In genomic region chr9:109795613-109796012, GRCh38 we compare ENCODE assay signal across 19 cellular contexts. TPM values are rescaled to one million over a fixed set of nuclear protein-coding genes. Genes with fewer than 3 reads are reported as not detected.
A peak's percentile ranks its signal among the peaks of the same experiment; 100 is the strongest.
DNase-seq lines count a peak whose midpoint lies in the region; ATAC-seq, FAIRE-seq and TF ChIP-seq lines count a peak whose summit lies in the region.
"Had no signal": no experiment of that assay in that cellular context is flagged by ENCODE, and none has a peak within 500 bp of the region (broad histone marks: within the 10 kb centered on the region; RNA-seq: fewer than 3 reads in every experiment).

No MANE protein-coding gene starts in this region.

- peaks cover 14 to 79% (median 53%) of the 10 kb centered on the region in 4 donors for H3K4me1 ChIP-seq in liver (ENCODE audit: control insufficient read depth in 4 of 4, insufficient read depth in 4 of 4, low read length in 3 of 4)
- H3K4me1 ChIP-seq in HepG2 (ENCODE audit: insufficient read depth, low read length): peaks cover 14% of the 10 kb centered on the region
- peaks cover 10% of the 10 kb centered on the region for H3K4me1 ChIP-seq in right cardiac atrium (ENCODE audit: control insufficient read depth, insufficient read depth, low read length)
- H3K4me1 ChIP-seq in aorta (ENCODE audit: control insufficient read depth in 1 of 2, insufficient read depth in 2 of 2, low read length in 2 of 2): peaks cover 23 to 27% of the 10 kb centered on the region in 2 donors
- no peaks in the 10 kb centered on the region for H3K4me1 ChIP-seq in effector memory CD4-positive, alpha-beta T cell (ENCODE audit: control insufficient read depth, insufficient read depth, low read length, poor library complexity, severe bottlenecking)
- H3K4me1 ChIP-seq in Karpas-422 (ENCODE audit: low read length): no peaks in the 10 kb centered on the region
- H3K4me1 ChIP-seq: BE2C had no signal

- peaks cover 6% of the 10 kb centered on the region for H3K36me3 Mint-ChIP-seq in nephron progenitor cell (ENCODE audit: low read depth)
- H3K36me3 Mint-ChIP-seq: CD4-positive, alpha-beta memory T cell had no signal

- H3K79me2 ChIP-seq in HepG2 (ENCODE audit: insufficient read depth, low read length): no peaks in the 10 kb centered on the region
- H3K79me2 ChIP-seq in Karpas-422 (ENCODE audit: low read length): no peaks in the 10 kb centered on the region

- no peaks in the 10 kb centered on the region for H3K9me2 ChIP-seq in Karpas-422 (replicated peaks; ENCODE audit: insufficient read depth, low read length)

- peak in 1 of 2 donors; percentile 49 for TF ChIP-seq RAD21 in liver (IDR thresholded peaks at IDR 0.05)
- TF ChIP-seq RAD21 in HepG2 (CRISPR knock-in tag; IDR thresholded peaks at IDR 0.05): no peak

- H3K4me1 Mint-ChIP-seq in nephron progenitor cell: peaks cover 49% of the 10 kb centered on the region
- H3K4me1 Mint-ChIP-seq: CD4-positive, alpha-beta memory T cell had no signal

- H2AFZ ChIP-seq in HepG2 (ENCODE audit: low read length): no peak overlapping the region
- no peak overlapping the region for H2AFZ ChIP-seq in Karpas-422 (ENCODE audit: low read length)
- H2AFZ ChIP-seq: GM23248 had no signal

- peak overlapping the region in 1 of 2 donors; percentile 34 for H3K9ac ChIP-seq in liver (ENCODE audit: low read depth in 1 of 2, low read length in 2 of 2)
- no peak overlapping the region for H3K9ac ChIP-seq in HepG2 (ENCODE audit: insufficient read depth, low read depth, low read length)
- H3K9ac ChIP-seq in Karpas-422 (ENCODE audit: low read length): no peak overlapping the region
- H3K9ac ChIP-seq: GM23248 had no signal

- H3K27me3 Mint-ChIP-seq in nephron progenitor cell (ENCODE audit: low read depth, poor library complexity): peaks cover 5% of the 10 kb centered on the region

- no peak for DNase-seq in HepG2 (ENCODE audit: low spot score)
- no peak for DNase-seq in right cardiac atrium
- no peak for DNase-seq in nephron progenitor cell
- no peak for DNase-seq in aorta
- DNase-seq in effector memory CD4-positive, alpha-beta T cell: no peak
- DNase-seq in Karpas-422: no peak
- DNase-seq: BE2C; CD4-positive, alpha-beta memory T cell; DMS79; GM23248 had no signal

- no peak for TF ChIP-seq POLR2A in HepG2 (IDR thresholded peaks at IDR 0.05; ENCODE audit: insufficient read depth in 1 of 2, low read depth in 2 of 2, low read length in 2 of 2)

- H3K4me3 Mint-ChIP-seq in nephron progenitor cell: no peak overlapping the region
- H3K4me3 Mint-ChIP-seq: CD4-positive, alpha-beta memory T cell had no signal

- 46% methylated on average over 3 of the region's 3 CpGs for WGBS in liver
- 50% methylated on average over 3 of the region's 3 CpGs for WGBS in HepG2 (ENCODE audit: low lambda C conversion rate)
- WGBS in right cardiac atrium: 75% methylated on average over 3 of the region's 3 CpGs
- 67 to 70% methylated on average over 3 of the region's 3 CpGs for WGBS in aorta, 2 donors

- intact Hi-C loops in HepG2 (cut with micrococcal nuclease; ENCODE audit: unreplicated experiment) (no loop called here), right cardiac atrium (cut with DNase I) (no loop called here), aorta (cut with DNase I) (loop anchor here in 1 of 2 donors (5.0 kb wide), 1 partner anchor 88 kb away; no protein-coding TSS in a partner anchor)

- CTCF ChIA-PET in HepG2 (lab: Yijun Ruan, JAX; ENCODE audit: low intra/inter-chr PET ratio, low total read pairs): no interaction called here

- H3K9me3 Mint-ChIP-seq in nephron progenitor cell: no peaks in the 10 kb centered on the region

- peak overlapping the region; percentile 77 to 91 for H3K27ac ChIP-seq in liver (ENCODE audit: low read depth in 1 of 2, low read length in 2 of 2)
- no peak overlapping the region for H3K27ac ChIP-seq in HepG2 (ENCODE audit: extremely low read length, insufficient read depth, low read length)
- peak overlapping the region; percentile 66 for H3K27ac ChIP-seq in right cardiac atrium (ENCODE audit: low read length)
- H3K27ac ChIP-seq in aorta (ENCODE audit: low read depth in 1 of 2, low read length in 2 of 2): peak overlapping the region; percentile 22 to 88
- H3K27ac ChIP-seq in effector memory CD4-positive, alpha-beta T cell (ENCODE audit: insufficient read depth, low read length, poor library complexity, severe bottlenecking): no peak overlapping the region
- H3K27ac ChIP-seq in Karpas-422 (ENCODE audit: low read length): no peak overlapping the region
- H3K27ac ChIP-seq: A549, C4-2B had no signal

- H3K4me3 ChIP-seq in liver (ENCODE audit: low read depth in 1 of 3, low read length in 3 of 3): no peak overlapping the region
- no peak overlapping the region for H3K4me3 ChIP-seq in HepG2 (replicated peaks in 1 of 3; ENCODE audit: insufficient read depth in 1 of 3, low read depth in 2 of 3, low read length in 3 of 3)
- H3K4me3 ChIP-seq in right cardiac atrium (ENCODE audit: low read length): no peak overlapping the region
- no peak overlapping the region for H3K4me3 ChIP-seq in aorta (ENCODE audit: low read length in 2 of 2)
- no peak overlapping the region for H3K4me3 ChIP-seq in effector memory CD4-positive, alpha-beta T cell (ENCODE audit: insufficient read depth, low read depth, low read length, poor library complexity, severe bottlenecking)
- H3K4me3 ChIP-seq in Karpas-422 (ENCODE audit: low read length): no peak overlapping the region
- H3K4me3 ChIP-seq: A549, GM12878, GM23248 had no signal

- in situ Hi-C loops in HepG2 (cut with HindIII; ENCODE audit: extremely low pct_ligation_motif_present, low pct_unique_long_range_greater_than_20kb): no loop called here

- no TSS peak for BruUV-seq in HepG2 (replicated peaks; lab: Mats Ljungman, UMichigan)

- POLR2A ChIA-PET in HepG2 (lab: Yijun Ruan, JAX): no interaction called here

- ATAC-seq in HepG2 (no peak), right cardiac atrium (no peak), aorta (ENCODE audit: low FRiP score) (no peak), HG03442 (IDR thresholded peaks at IDR 0.05; ENCODE audit: unreplicated experiment) (no peak)
- ATAC-seq: A549, GM12878, HCT116 had no signal

- H3K4me2 ChIP-seq in HepG2 (ENCODE audit: low read depth, low read length): no peak overlapping the region
- no peak overlapping the region for H3K4me2 ChIP-seq in Karpas-422 (ENCODE audit: low read depth, low read length, poor library complexity, severe bottlenecking)
- H3K4me2 ChIP-seq: A549 had no signal

- H3K36me3 ChIP-seq in liver (ENCODE audit: control insufficient read depth in 4 of 4, insufficient read depth in 3 of 4, low read depth in 1 of 4, low read length in 3 of 4): no peaks in the 10 kb centered on the region
- H3K36me3 ChIP-seq in HepG2 (replicated peaks in 1 of 2; ENCODE audit: control insufficient read depth in 1 of 2, insufficient read depth in 2 of 2, low read length in 2 of 2): no peaks in the 10 kb centered on the region
- H3K36me3 ChIP-seq in aorta (ENCODE audit: control insufficient read depth in 1 of 2, insufficient read depth in 2 of 2, low read length in 1 of 2): peaks cover 0 to 1% of the 10 kb centered on the region in 2 donors
- no peaks in the 10 kb centered on the region for H3K36me3 ChIP-seq in effector memory CD4-positive, alpha-beta T cell (ENCODE audit: control insufficient read depth, insufficient read depth, low read length)
- H3K36me3 ChIP-seq in Karpas-422 (ENCODE audit: insufficient read depth, low read length): no peaks in the 10 kb centered on the region
- H3K36me3 ChIP-seq: BE2C had no signal

- H3K9me3 ChIP-seq in liver (ENCODE audit: control insufficient read depth in 4 of 4, low read length in 3 of 4): no peaks in the 10 kb centered on the region
- H3K9me3 ChIP-seq in HepG2 (ENCODE audit: low read length): no peaks in the 10 kb centered on the region
- H3K9me3 ChIP-seq in right cardiac atrium (ENCODE audit: control insufficient read depth, low read length): no peaks in the 10 kb centered on the region
- no peaks in the 10 kb centered on the region for H3K9me3 ChIP-seq in aorta (ENCODE audit: control insufficient read depth, low read length)
- H3K9me3 ChIP-seq in effector memory CD4-positive, alpha-beta T cell (ENCODE audit: control insufficient read depth, low read length): no peaks in the 10 kb centered on the region
- H3K9me3 ChIP-seq in Karpas-422 (ENCODE audit: low read length): no peaks in the 10 kb centered on the region
- H3K9me3 ChIP-seq: A549, BE2C had no signal

- no peak for FAIRE-seq in HepG2 (lab: Jason Lieb, UNC)
- FAIRE-seq: A549, GM12878, GM18507, H54 had no signal

- peak overlapping the region; percentile 8 for H3K27ac Mint-ChIP-seq in nephron progenitor cell
- H3K27ac Mint-ChIP-seq: CD4-positive, alpha-beta memory T cell had no signal

- no peaks in the 10 kb centered on the region for H3K27me3 ChIP-seq in liver (ENCODE audit: control insufficient read depth in 4 of 4, insufficient read depth in 4 of 4, low read length in 3 of 4)
- no peaks in the 10 kb centered on the region for H3K27me3 ChIP-seq in HepG2 (ENCODE audit: control insufficient read depth in 1 of 2, insufficient read depth in 2 of 2, low read length in 2 of 2)
- no peaks in the 10 kb centered on the region for H3K27me3 ChIP-seq in right cardiac atrium (ENCODE audit: control insufficient read depth, insufficient read depth)
- H3K27me3 ChIP-seq in aorta (ENCODE audit: control insufficient read depth in 1 of 2, insufficient read depth in 2 of 2, low read length in 1 of 2): no peaks in the 10 kb centered on the region
- H3K27me3 ChIP-seq in effector memory CD4-positive, alpha-beta T cell (replicated peaks; ENCODE audit: control insufficient read depth, insufficient read depth, low read length, poor library complexity, severe bottlenecking): no peaks in the 10 kb centered on the region
- H3K27me3 ChIP-seq in Karpas-422 (ENCODE audit: low read length): no peaks in the 10 kb centered on the region
- H3K27me3 ChIP-seq: BE2C had no signal

- TF ChIP-seq EP300 in HepG2 (IDR thresholded peaks at IDR 0.05; ENCODE audit: low read depth in 2 of 2, low read length in 2 of 2): no peak
- TF ChIP-seq EP300 in HepG2 (CRISPR knock-in tag; IDR thresholded peaks at IDR 0.05; ENCODE audit: borderline replicate concordance): no peak

- no peaks in the 10 kb centered on the region for H4K20me1 ChIP-seq in HepG2 (ENCODE audit: insufficient read depth, low read length)
- no peaks in the 10 kb centered on the region for H4K20me1 ChIP-seq in Karpas-422 (ENCODE audit: insufficient read depth, low read depth, low read length)

- TF ChIP-seq CTCF in liver (IDR thresholded peaks at IDR 0.05; ENCODE audit: low read depth, low read length, missing input control) (no peak), HepG2 (CRISPR knock-in tag; IDR thresholded peaks at IDR 0.05) (no peak), nephron progenitor cell (IDR thresholded peaks at IDR 0.05) (no peak)

RNA-seq across cellular contexts. Expression of gene PALM2AKAP2, which starts 15.6 kb away (rescaled TPM):
- 10 to 100 TPM in 1 of 2 donors, 1 to 10 TPM in 1; 4.6 to 47.9 TPM for total RNA-seq in liver
- polyA plus RNA-seq in liver: 1 to 10 TPM; 5.3 to 7.1 TPM
- 1.5 and 1.8 TPM in 2 replicates for total RNA-seq in HepG2 (2016; rRNA removed; fragmentation: Illumina TruSeq; extraction: Trizol)
- total RNA-seq in HepG2 (2016; cell fraction: cytosol; rRNA removed; fragmentation: Illumina TruSeq; extraction: Trizol; ENCODE audit: low read depth): 0.18 TPM in 1 of 2 replicates, not detected in the other
- total RNA-seq in HepG2 (2016; cell fraction: insoluble cytoplasmic fraction; rRNA removed; fragmentation: Illumina TruSeq; extraction: Trizol): 1.1 and 1.7 TPM in 2 replicates
- total RNA-seq in HepG2 (2016; cell fraction: membrane; rRNA removed; fragmentation: Illumina TruSeq; extraction: Trizol): 0.56 and 1.2 TPM in 2 replicates
- 0.34 and 0.87 TPM in 2 replicates for total RNA-seq in HepG2 (2016; cell fraction: nucleus; rRNA removed; fragmentation: Illumina TruSeq; extraction: Trizol)
- polyA plus RNA-seq in HepG2 (2011; rRNA removed): 0.14 and 0.25 TPM in 2 replicates
- polyA plus RNA-seq in HepG2 (2011; cell fraction: cytosol; rRNA removed): 0.11 and 0.24 TPM in 2 replicates
- 0.16 and 0.31 TPM in 2 replicates for polyA plus RNA-seq in HepG2 (2011; cell fraction: nucleus; rRNA removed)
- polyA plus RNA-seq in HepG2 (2012): 0.63 and 0.75 TPM in 2 replicates
- polyA plus RNA-seq in HepG2 (2016; cell fraction: cytosol; fragmentation: Illumina TruSeq; extraction: Trizol; ENCODE audit: low read depth): not detected in 2 replicates
- polyA plus RNA-seq in HepG2 (2016; cell fraction: insoluble cytoplasmic fraction; fragmentation: Illumina TruSeq; extraction: Trizol; ENCODE audit: low read depth): 0.19 TPM in 1 of 2 replicates, not detected in the other
- not detected in 2 replicates for polyA plus RNA-seq in HepG2 (2016; cell fraction: membrane; fragmentation: Illumina TruSeq; extraction: Trizol; ENCODE audit: low read depth)
- polyA plus RNA-seq in HepG2 (2016; cell fraction: nucleus; fragmentation: Illumina TruSeq; extraction: Trizol; ENCODE audit: insufficient read depth, low read depth): 0.26 and 0.41 TPM in 2 replicates
- polyA minus RNA-seq in HepG2 (2011; rRNA and poly(A)+ RNA removed; ENCODE audit: low replicate concordance): 0.04 TPM in 1 of 2 replicates, not detected in the other
- polyA minus RNA-seq in HepG2 (2011; cell fraction: cytosol; rRNA and poly(A)+ RNA removed): 0.20 and 0.88 TPM in 2 replicates
- 0.87 and 1.5 TPM in 2 replicates for polyA minus RNA-seq in HepG2 (2011; cell fraction: nucleus; rRNA and poly(A)+ RNA removed)
- total RNA-seq in right cardiac atrium: 100 to 1,000 TPM in 1 of 4 donors, 10 to 100 TPM in 3; 82.5 to 130 (median 86.2) TPM
- 7.6 TPM for polyA plus RNA-seq in right cardiac atrium
- 100 to 1,000 TPM in 1 of 2 donors, 10 to 100 TPM in 1; 58.1 to 155 TPM for total RNA-seq in aorta
- polyA plus RNA-seq in aorta: 1 to 10 TPM; 4.5 to 5.6 TPM
- not detected in 2 replicates for total RNA-seq in Karpas-422 (2014; rRNA removed; shearing (Covaris generic); ENCODE audit: low replicate concordance)
- total RNA-seq: CD4-positive, alpha-beta memory T cell; G401; GM12878 had no signal
- polyA plus RNA-seq: CD4-positive, alpha-beta memory T cell had no signal

Comparison
In these comparisons a context has a peak if more than half of its experiments do, and no peak if none do; other contexts are left out.
1. H3K27ac ChIP-seq: peak in liver (2 of 2), right cardiac atrium (single experiment) and aorta (2 of 2); none in HepG2 (single experiment), effector memory CD4-positive, alpha-beta T cell (single experiment) and Karpas-422 (single experiment).